ENCODE assay signal across 23 cellular contexts in the genomic region with DNA sequence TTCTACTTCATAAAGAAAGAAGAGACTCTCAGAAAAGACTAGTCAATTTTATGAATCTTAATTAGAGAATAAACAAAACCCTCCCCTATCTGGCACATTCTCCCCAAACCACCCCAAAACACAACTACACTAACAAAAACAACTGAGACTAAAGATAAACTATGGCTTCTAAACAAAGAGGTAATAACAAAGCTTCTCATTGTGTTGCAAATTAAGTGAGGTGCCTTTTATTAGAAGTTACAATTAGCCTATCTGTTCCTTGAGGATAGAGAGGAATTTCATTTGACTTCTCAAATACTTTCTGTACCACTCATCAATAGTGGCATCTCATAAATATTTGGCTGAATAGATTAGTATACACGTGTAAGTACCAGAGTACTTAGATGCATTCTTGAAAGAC.
"Had no signal": no experiment of that assay in that cellular context is flagged by ENCODE, and none has a peak within 500 bp of the region (broad histone marks: within the 10 kb centered on the region; RNA-seq: fewer than 3 reads in every experiment).

No MANE protein-coding gene starts in this region.

- H3K4me3 Mint-ChIP-seq: memory B cell; mesothelial cell of epicardium; natural killer cell treated with Interleukin-12 subunit alpha and Interleukin-12 subunit beta and Interleukin-15 and Interleukin-18, amount 100 ng/mL, for 72 hours; stimulated activated memory B cell treated with anti-CD40 and anti-IgM and Interleukin-4, amounts not matched to agents 10 μg/mL and 1 μg/mL and 100 μg/mL, for 72 hours; stimulated activated naive CD8-positive, alpha-beta T cell treated with anti-CD3 and anti-CD28 coated beads, Interleukin-15, Interleukin-2, amounts not matched to agents 100 ng/mL and 50 ng/mL, for 24 hours had no signal

- H3K27me3 ChIP-seq: gastrocnemius medialis, neutrophil, right lobe of liver, spleen, tibial artery, upper lobe of left lung, uterus had no signal

- H3K27ac ChIP-seq: gastrocnemius medialis, left ventricle myocardium inferior, lower lobe of right lung, neutrophil, psoas muscle, right lobe of liver, spleen, tibial artery, upper lobe of left lung, uterus had no signal

- H3K27ac Mint-ChIP-seq: memory B cell; mesothelial cell of epicardium; natural killer cell treated with Interleukin-12 subunit alpha and Interleukin-12 subunit beta and Interleukin-15 and Interleukin-18, amount 100 ng/mL, for 72 hours; stimulated activated memory B cell treated with anti-CD40 and anti-IgM and Interleukin-4, amounts not matched to agents 10 μg/mL and 1 μg/mL and 100 μg/mL, for 72 hours; stimulated activated naive CD8-positive, alpha-beta T cell treated with anti-CD3 and anti-CD28 coated beads, Interleukin-15, Interleukin-2, amounts not matched to agents 100 ng/mL and 50 ng/mL, for 24 hours had no signal

- H3K36me3 ChIP-seq: gastrocnemius medialis, left ventricle myocardium inferior, lower lobe of right lung, neutrophil, right lobe of liver, spleen, tibial artery, upper lobe of left lung, uterus had no signal

- ATAC-seq: esophagus mucosa; gastrocnemius medialis; left cardiac atrium; lower lobe of right lung; natural killer cell treated with Interleukin-12 subunit alpha and Interleukin-12 subunit beta and Interleukin-15 and Interleukin-18, amount 100 ng/mL, for 72 hours; psoas muscle; right lobe of liver; stimulated activated memory B cell treated with anti-CD40 and anti-IgM and Interleukin-4, amounts not matched to agents 10 μg/mL and 1 μg/mL and 100 μg/mL, for 72 hours had no signal

- H3K9me3 ChIP-seq: gastrocnemius medialis, left ventricle myocardium inferior, lower lobe of right lung, neutrophil, psoas muscle, right lobe of liver, tibial artery, upper lobe of left lung, uterus had no signal

- H3K4me3 ChIP-seq: gastrocnemius medialis, left ventricle myocardium inferior, lower lobe of right lung, psoas muscle, right lobe of liver, spleen, tibial artery, upper lobe of left lung, uterus had no signal

- H3K27me3 Mint-ChIP-seq: memory B cell; stimulated activated memory B cell treated with anti-CD40 and anti-IgM and Interleukin-4, amounts not matched to agents 10 μg/mL and 1 μg/mL and 100 μg/mL, for 72 hours; stimulated activated naive CD8-positive, alpha-beta T cell treated with anti-CD3 and anti-CD28 coated beads, Interleukin-15, Interleukin-2, amounts not matched to agents 100 ng/mL and 50 ng/mL, for 24 hours had no signal

- H3K36me3 Mint-ChIP-seq: memory B cell; mesothelial cell of epicardium; stimulated activated memory B cell treated with anti-CD40 and anti-IgM and Interleukin-4, amounts not matched to agents 10 μg/mL and 1 μg/mL and 100 μg/mL, for 72 hours had no signal

- DNase-seq: effector memory CD4-positive, alpha-beta T cell; gastrocnemius medialis; kidney; left cardiac atrium; left ventricle myocardium inferior; lower lobe of right lung; psoas muscle; retina; right lobe of liver; spleen; stimulated activated CD4-positive, alpha-beta T cell treated with anti-CD3 and anti-CD28 coated beads, Interleukin-15, amount 100 ng/mL, for 24 hours; stimulated activated CD4-positive, alpha-beta T cell treated with anti-CD3 and anti-CD28 coated beads, Interleukin-1b, Interleukin-23, amount 100 ng/mL, for 48 hours; stimulated activated CD4-positive, alpha-beta T cell treated with anti-CD3 and anti-CD28 coated beads, Interleukin-4, amount 100 ng/mL, for 24 hours; tibial artery; upper lobe of left lung; uterus had no signal

- H3K4me1 Mint-ChIP-seq: memory B cell; stimulated activated memory B cell treated with anti-CD40 and anti-IgM and Interleukin-4, amounts not matched to agents 10 μg/mL and 1 μg/mL and 100 μg/mL, for 72 hours had no signal

- H3K9me3 Mint-ChIP-seq: mesothelial cell of epicardium; natural killer cell treated with Interleukin-12 subunit alpha and Interleukin-12 subunit beta and Interleukin-15 and Interleukin-18, amount 100 ng/mL, for 72 hours; stimulated activated memory B cell treated with anti-CD40 and anti-IgM and Interleukin-4, amounts not matched to agents 10 μg/mL and 1 μg/mL and 100 μg/mL, for 72 hours had no signal

- H3K4me1 ChIP-seq: gastrocnemius medialis, left ventricle myocardium inferior, lower lobe of right lung, psoas muscle, right lobe of liver, spleen, tibial artery, upper lobe of left lung had no signal
